Comparison of ENCODE assay signal across 12 cellular contexts in the genomic region with DNA sequence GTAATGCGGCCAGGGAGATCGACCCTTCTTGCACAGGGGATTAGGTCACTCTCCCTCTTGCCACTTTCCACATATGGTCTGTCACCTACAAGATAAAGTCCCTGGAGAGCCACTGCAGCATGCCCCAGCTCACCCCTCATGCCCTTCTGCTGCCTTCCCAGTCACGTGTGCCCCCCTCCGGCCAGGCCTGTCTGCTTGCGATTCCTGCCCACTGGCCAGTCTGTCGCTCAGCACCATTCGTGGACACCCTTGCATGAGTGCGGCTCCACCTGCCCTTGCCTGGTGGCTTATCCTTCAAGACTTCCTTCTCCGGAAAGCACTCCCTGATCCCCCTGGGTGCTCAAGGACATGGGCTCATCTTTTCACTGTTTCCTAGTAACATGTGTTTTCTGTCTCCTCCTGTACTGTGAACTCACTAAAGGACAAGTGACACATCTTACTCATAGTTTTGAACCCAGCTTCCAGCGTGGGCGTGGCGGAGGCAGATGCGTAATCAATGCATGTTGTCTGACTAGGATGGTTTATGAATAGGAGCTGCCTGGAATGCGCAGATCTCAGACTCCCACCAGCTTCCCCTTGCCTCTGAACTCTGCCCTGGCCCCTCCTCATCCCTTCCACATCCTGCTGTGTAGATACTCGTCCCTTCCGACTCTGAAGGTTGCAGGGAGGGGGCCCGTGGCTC. TPM values are rescaled to one million over a fixed set of nuclear protein-coding genes. Genes with fewer than 3 reads are reported as not detected.
DNase-seq lines count a peak whose midpoint lies in the region; ATAC-seq and TF ChIP-seq lines count a peak whose summit lies in the region.
"Had no signal": no experiment of that assay in that cellular context is flagged by ENCODE, and none has a peak within 500 bp of the region (broad histone marks: within the 10 kb centered on the region; RNA-seq: fewer than 3 reads in every experiment).

No MANE protein-coding gene starts in this region.

- H3K27ac Mint-ChIP-seq in T-helper 17 cell: peak overlapping the region; percentile 27
- H3K27ac Mint-ChIP-seq in Calu3 (ENCODE audit: unreplicated experiment): no peak overlapping the region

- CTCF ChIA-PET in Calu3 (lab: Charles Lee): interaction anchor here (0.8 kb wide), 1 partner anchor 12 kb away, joined by 3 read pairs; no protein-coding TSS in a partner anchor

- BruUV-seq in Calu3 (replicated peaks; lab: Mats Ljungman, UMichigan): no TSS peak

- H3K9me3 ChIP-seq in T-helper 17 cell (ENCODE audit: control insufficient read depth, low read length, poor library complexity, severe bottlenecking): no peaks in the 10 kb centered on the region
- H3K9me3 ChIP-seq: esophagus squamous epithelium, tibial artery had no signal

- H3K4me3 Mint-ChIP-seq in T-helper 17 cell (no peak overlapping the region), Calu3 (ENCODE audit: low read depth, unreplicated experiment) (no peak overlapping the region)

- H3K36me3 Mint-ChIP-seq in T-helper 17 cell (ENCODE audit: low read depth) (peaks cover 2% of the 10 kb centered on the region), Calu3 (ENCODE audit: insufficient read depth, unreplicated experiment) (no peaks in the 10 kb centered on the region)

- intact Hi-C loops in Calu3 (cut with micrococcal nuclease; ENCODE audit: unreplicated experiment): no loop called here

- H3K4me1 Mint-ChIP-seq in T-helper 17 cell (peaks cover 15% of the 10 kb centered on the region), Calu3 (ENCODE audit: low read depth, unreplicated experiment) (peaks cover 25% of the 10 kb centered on the region)

- DNase-seq in HCEC 1CT (peak; percentile 74), T-helper 17 cell (no peak), globus pallidus (ENCODE audit: low spot score) (no peak), Calu3 (no peak), OCI-M2 (lab: John Stamatoyannopoulos, UW; ENCODE audit: unreplicated experiment) (no peak)
- peak; percentile 48 to 76 for DNase-seq in stimulated activated CD4-positive, alpha-beta T cell treated with anti-CD3 and anti-CD28 coated beads, Interleukin-15, amount 100 ng/mL, for 48 hours (ENCODE audit: low read depth in 2 of 2)
- DNase-seq: esophagus squamous epithelium, mammary epithelial cell, NCI-H446 treated with DMSO at 0.1 percent for 48 hours, tibial artery had no signal

- H3K27me3 Mint-ChIP-seq in T-helper 17 cell (peaks cover 20% of the 10 kb centered on the region), Calu3 (ENCODE audit: unreplicated experiment) (no peaks in the 10 kb centered on the region)

- TF ChIP-seq CTCF in Calu3 (IDR thresholded peaks at IDR 0.05; ENCODE audit: unreplicated experiment): no peak

- no peak for ATAC-seq in T-helper 17 cell
- ATAC-seq in esophagus mucosa: peak; percentile 46

- no peaks in the 10 kb centered on the region for H3K9me3 Mint-ChIP-seq in Calu3 (ENCODE audit: low read depth, unreplicated experiment)

RNA-seq across cellular contexts. Expression of gene NT5DC4, which starts 7.8 kb away (rescaled TPM):
- total RNA-seq in T-helper 17 cell (not detected), esophagus mucosa (not detected), Calu3 (2022) (10.1 and 13.6 TPM in 2 replicates)
- total RNA-seq: esophagus squamous epithelium, skeletal muscle tissue had no signal

RNA-seq across cellular contexts. Expression of gene CKAP2L, which starts 51.4 kb away (rescaled TPM):
- total RNA-seq in T-helper 17 cell: under 1 TPM; 0.37 to 0.97 TPM
- 14.0 TPM for total RNA-seq in esophagus mucosa
- total RNA-seq in Calu3 (2022): 27.4 and 42.5 TPM in 2 replicates

Comparison
In these comparisons a context has a peak if more than half of its experiments do, and no peak if none do; other contexts are left out.
1. DNase-seq: peak in HCEC 1CT (single experiment) and stimulated activated CD4-positive, alpha-beta T cell treated with anti-CD3 and anti-CD28 coated beads, Interleukin-15, amount 100 ng/mL, for 48 hours (2 of 2); none in T-helper 17 cell (0 of 3), globus pallidus (single experiment), Calu3 (single experiment) and OCI-M2 (single experiment).
2. RNA of gene NT5DC4, which starts 7.8 kb away (total RNA-seq): 10.1 to 13.6 TPM in Calu3; not detected in esophagus mucosa (single experiment) and not detected in T-helper 17 cell; every median in the first group is over 10 times any median in the second.